In genomic region chr5:119323630-119324000, GRCh38 we compare ENCODE assay signal across 8 cellular contexts. TPM values are rescaled to one million over a fixed set of nuclear protein-coding genes. Genes with fewer than 3 reads are reported as not detected.
DNase-seq lines count a peak whose midpoint lies in the region; ATAC-seq and TF ChIP-seq lines count a peak whose summit lies in the region.

No MANE protein-coding gene starts in this region.

- H3K4me1 ChIP-seq in aorta (ENCODE audit: control insufficient read depth in 1 of 2, insufficient read depth in 2 of 2, low read length in 2 of 2), result peaks cover 3 to 4% of the 10 kb centered on the region in 2 donors

- no peaks in the 10 kb centered on the region for H3K36me3 ChIP-seq in SU-DHL-6 (ENCODE audit: low read length)
- no peaks in the 10 kb centered on the region for H3K36me3 ChIP-seq in aorta (ENCODE audit: control insufficient read depth in 1 of 2, insufficient read depth in 2 of 2, low read length in 1 of 2)

- ATAC-seq in Right ventricle myocardium inferior (peak; percentile 62), left cardiac atrium (peak; percentile 57 to 67), aorta (ENCODE audit: low FRiP score) (peak; percentile 63)

- H4K20me1 ChIP-seq in SU-DHL-6 (ENCODE audit: low read depth, low read length), result 0 out of 2 replicates have a peak, but pooled peaks cover 3% of the 10 kb centered on the region

- H3K9me3 ChIP-seq in SU-DHL-6 (ENCODE audit: insufficient read depth, low read length), result no peaks in the 10 kb centered on the region
- no peaks in the 10 kb centered on the region for H3K9me3 ChIP-seq in aorta (ENCODE audit: control insufficient read depth, low read length)

- DNase-seq in Right ventricle myocardium inferior (ENCODE audit: missing footprints) (no peak), cardiac septum (ENCODE audit: low spot score) (no peak), left cardiac atrium (no peak), aorta (no peak), mucosa of gallbladder (ENCODE audit: low spot score) (no peak), islet precursor cell (no peak), SW480 (ENCODE audit: low spot score) (no peak)

- TF ChIP-seq CTCF in SU-DHL-6 (IDR thresholded peaks at IDR 0.05; ENCODE audit: insufficient read depth, low read length, poor library complexity, severe bottlenecking), result no peak

- no peak overlapping the region for H3K9ac ChIP-seq in SU-DHL-6 (ENCODE audit: low read length)

- H3K4me2 ChIP-seq in SU-DHL-6 (ENCODE audit: low read depth, low read length, poor library complexity, severe bottlenecking), result no peak overlapping the region

- H3K27ac ChIP-seq in SU-DHL-6 (ENCODE audit: low read depth, low read length) (peak overlapping the region; percentile 23; the same call in 1 of the 2 replicates), aorta (ENCODE audit: low read depth in 1 of 2, low read length in 2 of 2) (peak overlapping the region; percentile 47 to 71)

- H2AFZ ChIP-seq in SU-DHL-6 (ENCODE audit: low read depth, low read length, severe bottlenecking), result no peak overlapping the region

- intact Hi-C loops in Right ventricle myocardium inferior (cut with DNase I) (no loop called here), cardiac septum (cut with DNase I) (loop anchor here (5.0 kb wide), 3 partner anchors 36 to 89 kb away; no protein-coding TSS in a partner anchor), left cardiac atrium (cut with DNase I) (no loop called here), aorta (cut with DNase I) (loop anchor here in 1 of 2 donors (5.0 kb wide), 1 partner anchor 36 kb away; no protein-coding TSS in a partner anchor)

- no peaks in the 10 kb centered on the region for H3K9me2 ChIP-seq in SU-DHL-6 (replicated peaks; ENCODE audit: insufficient read depth, low read length)

- peaks cover 81% of the 10 kb centered on the region for H3K79me2 ChIP-seq in SU-DHL-6 (ENCODE audit: insufficient read depth, low read length)

- H3K4me3 ChIP-seq in SU-DHL-6 (ENCODE audit: insufficient read depth, low read length, poor library complexity, severe bottlenecking) (no peak overlapping the region), aorta (ENCODE audit: low read length in 2 of 2) (no peak overlapping the region)

- H3K27me3 ChIP-seq in SU-DHL-6 (ENCODE audit: low read length) (no peaks in the 10 kb centered on the region), aorta (ENCODE audit: control insufficient read depth in 1 of 2, insufficient read depth in 2 of 2, low read length in 1 of 2) (no peaks in the 10 kb centered on the region)

- peaks cover 2% of the 10 kb centered on the region; the same call in 1 of the 2 replicates for H3F3A ChIP-seq in SU-DHL-6 (ENCODE audit: insufficient read depth)

RNA-seq across cellular contexts. Expression of gene TNFAIP8, which starts 32.2 kb away (rescaled TPM):
- total RNA-seq in Right ventricle myocardium inferior, result 17.8 TPM
- total RNA-seq in cardiac septum, result 2.6 TPM
- total RNA-seq in left cardiac atrium, result 1 to 10 TPM; 4.7 to 8.6 TPM
- 10 to 100 TPM; 17.8 to 26.9 TPM for total RNA-seq in aorta
- polyA plus RNA-seq in aorta, result 10 to 100 TPM; 13.7 to 32.2 TPM
- total RNA-seq in mucosa of gallbladder, result 17.1 TPM
